In the genomic region with DNA sequence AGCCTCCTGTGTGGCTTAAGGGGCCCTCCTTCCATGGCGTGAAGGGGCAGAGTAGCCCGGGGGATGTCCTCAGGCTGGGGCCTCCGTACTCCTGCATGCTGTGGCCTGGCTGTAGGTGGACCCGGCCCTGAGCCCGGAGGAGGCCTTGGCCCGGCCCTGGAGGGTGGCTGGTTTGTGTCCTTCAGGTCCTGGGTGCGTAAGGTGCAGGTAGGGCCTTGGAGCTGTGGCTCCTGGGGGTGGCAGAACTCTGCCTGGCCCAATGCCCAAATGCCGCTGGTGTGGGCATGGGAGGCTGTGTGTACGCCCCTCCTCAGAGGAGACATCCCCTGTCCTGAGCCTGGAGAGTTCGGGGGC, we compare ENCODE assay signal across 14 cellular contexts. TPM values are rescaled to one million over a fixed set of nuclear protein-coding genes. Genes with fewer than 3 reads are reported as not detected.
DNase-seq lines count a peak whose midpoint lies in the region; ATAC-seq and TF ChIP-seq lines count a peak whose summit lies in the region.
"Had no signal": no experiment of that assay in that cellular context is flagged by ENCODE, and none has a peak within 500 bp of the region (broad histone marks: within the 10 kb centered on the region; RNA-seq: fewer than 3 reads in every experiment).

No MANE protein-coding gene starts in this region.

- no peaks in the 10 kb centered on the region for H4K20me1 ChIP-seq in KMS-11 (ENCODE audit: insufficient read depth)

- H3K36me3 ChIP-seq in KMS-11 (ENCODE audit: insufficient read depth) (no peaks in the 10 kb centered on the region), spleen (peaks cover 0 to 76% (median 46%) of the 10 kb centered on the region in 6 donors)
- H3K36me3 ChIP-seq: MG63 had no signal

- H3K79me2 ChIP-seq in KMS-11 (ENCODE audit: insufficient read depth, low read depth), result no peaks in the 10 kb centered on the region

- CTCF ChIA-PET in Calu3 (lab: Charles Lee), result no interaction called here

- no peak for ATAC-seq in GM19463 (IDR thresholded peaks at IDR 0.05; ENCODE audit: unreplicated experiment)
- ATAC-seq in HG03108 (IDR thresholded peaks at IDR 0.05; ENCODE audit: unreplicated experiment), result no peak
- ATAC-seq in HG02798 (IDR thresholded peaks at IDR 0.05; ENCODE audit: poor library complexity, unreplicated experiment), result no peak

- H3K27me3 ChIP-seq in KMS-11 (ENCODE audit: insufficient read depth, low read depth), result peaks cover 10% of the 10 kb centered on the region; the same call in 1 of the 2 replicates
- H3K27me3 ChIP-seq in spleen (replicated peaks in 1 of 7), result no peaks in the 10 kb centered on the region
- H3K27me3 ChIP-seq: MG63, SJSA1 had no signal

- WGBS in spleen, 5 donors, result 89 to 97% (median 94%) methylated on average over 7 to 10 of the region's 10 CpGs

- H3K9me3 ChIP-seq in spleen, result no peaks in the 10 kb centered on the region
- H3K9me3 ChIP-seq: MG63, SJSA1 had no signal

- no peaks in the 10 kb centered on the region for H3K4me1 ChIP-seq in KMS-11 (ENCODE audit: low read depth, poor library complexity, severe bottlenecking)
- H3K4me1 ChIP-seq in spleen, result peaks cover 3 to 40% (median 25%) of the 10 kb centered on the region in 6 donors

- no peaks in the 10 kb centered on the region for H3K4me1 Mint-ChIP-seq in Calu3 (ENCODE audit: low read depth, unreplicated experiment)
- peaks cover 4% of the 10 kb centered on the region for H3K4me1 Mint-ChIP-seq in brain

- H3K4me3 Mint-ChIP-seq in Calu3 (ENCODE audit: low read depth, unreplicated experiment) (no peak overlapping the region), brain (no peak overlapping the region)

- H3K27ac ChIP-seq in KMS-11 (no peak overlapping the region), spleen (no peak overlapping the region)
- H3K27ac ChIP-seq: SJSA1 had no signal

- H3K9me3 Mint-ChIP-seq in Calu3 (ENCODE audit: low read depth, unreplicated experiment) (no peaks in the 10 kb centered on the region), brain (no peaks in the 10 kb centered on the region)

- peaks cover 56% of the 10 kb centered on the region for H3K36me3 Mint-ChIP-seq in Calu3 (ENCODE audit: insufficient read depth, unreplicated experiment)
- peaks cover 10% of the 10 kb centered on the region for H3K36me3 Mint-ChIP-seq in brain

- BruUV-seq in Calu3 (replicated peaks; lab: Mats Ljungman, UMichigan), result no TSS peak

- H3K4me3 ChIP-seq in KMS-11 (IDR thresholded peaks at IDR 0.05; ENCODE audit: insufficient read depth, low read depth, low read length) (no peak overlapping the region), spleen (no peak overlapping the region)
- H3K4me3 ChIP-seq: MG63, SJSA1 had no signal

- H2AFZ ChIP-seq in KMS-11 (ENCODE audit: low read depth), result no peak overlapping the region

- peak; percentile 9 for TF ChIP-seq CTCF in Calu3 (IDR thresholded peaks at IDR 0.05; ENCODE audit: unreplicated experiment)
- 0 out of 2 replicates have a peak, but pooled peaks have one; percentile 7 for TF ChIP-seq CTCF in KMS-11 (conservative IDR thresholded peaks at IDR 0.05; ENCODE audit: low read depth, low read length)
- TF ChIP-seq CTCF in brain (conservative IDR thresholded peaks at IDR 0.05), result peak; percentile 10 to 21
- no peak for TF ChIP-seq CTCF in spleen (IDR thresholded peaks at IDR 0.05 in 8 of 11, conservative IDR thresholded peaks at IDR 0.05 in 3 of 11)

- no peak overlapping the region for H3K4me2 ChIP-seq in KMS-11

- no peak overlapping the region for H3K9ac ChIP-seq in KMS-11

- DNase-seq in Calu3, result no peak
- DNase-seq in spleen, result peak; percentile 72
- DNase-seq: EL, KBM-7, MG63, NCI-H1092 treated with DMSO at 0.1 percent for 48 hours, NCI-H1694 treated with DMSO at 0.1 percent for 48 hours, NCI-H69 had no signal

- no peak for TF ChIP-seq POLR2A in spleen (IDR thresholded peaks at IDR 0.05)

- peaks cover 12% of the 10 kb centered on the region for H3K27me3 Mint-ChIP-seq in Calu3 (ENCODE audit: unreplicated experiment)
- H3K27me3 Mint-ChIP-seq in brain, result no peaks in the 10 kb centered on the region

- H3K27ac Mint-ChIP-seq in Calu3 (ENCODE audit: unreplicated experiment), result no peak overlapping the region
- H3K27ac Mint-ChIP-seq in brain, result peak overlapping the region in 1 of 5 experiments; percentile 84

- intact Hi-C loops in Calu3 (cut with micrococcal nuclease; ENCODE audit: unreplicated experiment) (no loop called here), spleen (cut with DNase I; ENCODE audit: low total_unique reads) (no loop called here)

RNA-seq across cellular contexts. Expression of gene AMZ1, which starts 26.9 kb away (rescaled TPM):
- total RNA-seq in Calu3 (2022) (0.12 and 0.44 TPM in 2 replicates), spleen (1 to 10 TPM in 6 of 7 donors, under 1 TPM in 1; 0.97 to 3.4 (median 1.9) TPM)
- polyA plus RNA-seq in brain (ENCODE audit: insufficient read depth, low read depth, low replicate concordance) (2.4 TPM), spleen (1 to 10 TPM in 1 of 3 donors, under 1 TPM in 2; 0.20 to 1.6 (median 0.57) TPM)

RNA-seq across cellular contexts. Expression of gene TTYH3, which starts 29.3 kb away (rescaled TPM):
- total RNA-seq in Calu3 (2022) (167 and 187 TPM in 2 replicates), spleen (100 to 1,000 TPM in 2 of 7 donors, 10 to 100 TPM in 5; 62.6 to 158 (median 86.0) TPM)
- polyA plus RNA-seq in brain (ENCODE audit: insufficient read depth, low read depth, low replicate concordance) (48.7 TPM), spleen (10 to 100 TPM; 11.9 to 33.0 (median 13.1) TPM)

Comparison
In these comparisons a context has a peak if more than half of its experiments do, and no peak if none do; other contexts are left out.
1. CTCF ChIP-seq: peak in Calu3 (single experiment), KMS-11 (single experiment) and brain (2 of 2); none in spleen (0 of 11).